8 cellular contexts compared by ENCODE assay signal in genomic region chr6:139373928-139374356, GRCh38.
A peak's percentile ranks its signal among the peaks of the same experiment; 100 is the strongest.
DNase-seq lines count a peak whose midpoint lies in the region; ATAC-seq lines count a peak whose summit lies in the region.

No MANE protein-coding gene starts in this region.

- H3K4me1 Mint-ChIP-seq in activated naive CD8-positive, alpha-beta T cell (ENCODE audit: low read depth) = peaks cover 49% of the 10 kb centered on the region

- no peaks in the 10 kb centered on the region for H3K9me3 Mint-ChIP-seq in activated naive CD8-positive, alpha-beta T cell (ENCODE audit: low read depth)

- DNase-seq in NCI-H2171 (lab: John Stamatoyannopoulos, UW) = peak; percentile 22
- no peak for DNase-seq in NCI-H2171 treated with DMSO at 0.1 percent for 48 hours (lab: John Stamatoyannopoulos, UW)
- DNase-seq in stimulated activated CD8-positive, alpha-beta memory T cell treated with anti-CD3 and anti-CD28 coated beads, Interleukin-15, amount 100 ng/mL, for 4 hours (ENCODE audit: low read depth in 2 of 2) = peak; percentile 7 to 12
- DNase-seq in NCI-H69 (lab: John Stamatoyannopoulos, UW) = no peak
- DNase-seq in NCI-H510A treated with DMSO at 0.1 percent for 48 hours (lab: John Stamatoyannopoulos, UW) = no peak

- H3K4me3 ChIP-seq in iPS-18c (ENCODE audit: insufficient read depth, low read depth, low read length) = peak overlapping the region; percentile 96

- peak; percentile 3 for ATAC-seq in HG03135 (IDR thresholded peaks at IDR 0.05; ENCODE audit: unreplicated experiment)

- peak overlapping the region; percentile 100 for H3K4me3 Mint-ChIP-seq in activated naive CD8-positive, alpha-beta T cell

- no peaks in the 10 kb centered on the region for H3K27me3 Mint-ChIP-seq in activated naive CD8-positive, alpha-beta T cell

- H3K36me3 Mint-ChIP-seq in activated naive CD8-positive, alpha-beta T cell = no peaks in the 10 kb centered on the region

- peak overlapping the region; percentile 100 for H3K27ac Mint-ChIP-seq in activated naive CD8-positive, alpha-beta T cell

- H3K9me3 ChIP-seq in iPS-18c (ENCODE audit: control insufficient read depth, insufficient read depth, low read length) = no peaks in the 10 kb centered on the region

Comparison
In these comparisons a context has a peak if more than half of its experiments do, and no peak if none do; other contexts are left out.
1. DNase-seq: peak in NCI-H2171 (single experiment) and stimulated activated CD8-positive, alpha-beta memory T cell treated with anti-CD3 and anti-CD28 coated beads, Interleukin-15, amount 100 ng/mL, for 4 hours (2 of 2); none in NCI-H2171 treated with DMSO at 0.1 percent for 48 hours (single experiment), NCI-H69 (single experiment) and NCI-H510A treated with DMSO at 0.1 percent for 48 hours (single experiment).